ENCODE assay signal across 1 cellular context in genomic region chr9:120936011-120936763, GRCh38.
TF ChIP-seq lines count a peak whose summit lies in the region.

No MANE protein-coding gene starts in this region.

TF ChIP-seq in GM23338, 12 proteins besides CTCF, POLR2A, EP300 and RAD21 (continued from another document):
- TF ChIP-seq NANOG (IDR thresholded peaks at IDR 0.05; ENCODE audit: borderline replicate concordance) (no peak), ETS1 (IDR thresholded peaks at IDR 0.05) (no peak), JUNB (IDR thresholded peaks at IDR 0.05; ENCODE audit: unreplicated experiment) (no peak), CREB1 (CRISPR knock-in tag; IDR thresholded peaks at IDR 0.05; ENCODE audit: low read depth) (no peak), STAT1 (IDR thresholded peaks at IDR 0.05; ENCODE audit: unreplicated experiment) (no peak), ZNF114 (CRISPR knock-in tag; IDR thresholded peaks at IDR 0.05) (no peak), REST (IDR thresholded peaks at IDR 0.05; ENCODE audit: unreplicated experiment) (no peak), EZH2phosphoT487 (IDR thresholded peaks at IDR 0.05; ENCODE audit: unreplicated experiment) (no peak)
